Comparison of ENCODE assay signal across 8 cellular contexts in the genomic region with DNA sequence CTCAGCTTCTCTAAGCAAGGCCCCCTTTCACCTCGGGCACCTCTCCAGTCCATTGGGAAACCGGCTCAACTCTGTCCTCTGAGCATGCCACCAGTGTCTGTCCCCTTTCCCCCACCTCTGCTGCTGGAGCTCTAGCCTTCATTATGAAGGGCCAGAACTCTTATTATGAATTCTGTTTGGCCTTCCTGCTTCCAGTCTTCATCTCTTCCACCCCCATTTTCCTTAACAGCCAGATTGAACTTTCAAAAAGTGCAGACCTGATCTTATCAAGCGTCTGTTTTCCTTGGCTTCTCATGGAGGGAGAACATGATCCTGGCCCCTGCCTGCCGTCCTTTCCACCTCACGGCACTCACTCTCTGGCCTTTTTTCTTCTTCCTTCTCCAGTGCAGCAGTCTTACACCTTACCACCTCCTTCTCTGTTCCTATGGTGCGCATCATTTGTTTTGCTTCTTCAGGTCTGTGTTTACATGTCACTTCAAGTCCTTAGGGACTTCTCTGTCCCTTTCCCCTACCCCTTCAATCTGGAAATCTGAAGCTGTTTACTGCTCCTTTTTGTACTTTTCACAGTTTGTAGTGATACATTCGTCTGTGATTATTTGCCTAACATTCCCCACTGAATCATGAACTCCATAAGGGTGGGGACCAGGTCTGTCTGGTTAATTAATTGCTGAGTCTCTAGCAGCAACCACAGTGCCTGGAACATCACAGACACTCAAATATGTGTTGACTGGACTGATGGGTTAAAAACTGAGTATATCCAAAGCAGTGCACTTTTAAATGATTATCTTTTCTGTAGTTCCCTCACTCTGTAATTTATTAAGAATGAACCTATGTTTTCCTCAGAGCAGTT. TPM values are rescaled to one million over a fixed set of nuclear protein-coding genes. Genes with fewer than 3 reads are reported as not detected.
DNase-seq lines count a peak whose midpoint lies in the region; ATAC-seq and TF ChIP-seq lines count a peak whose summit lies in the region.

No MANE protein-coding gene starts in this region.

- no peak for DNase-seq in activated naive CD8-positive, alpha-beta T cell treated with anti-CD3 and anti-CD28 coated beads, Interleukin-2, amount 10 ng/mL, durations not matched to agents 7 days and 5 days
- DNase-seq in activated naive CD8-positive, alpha-beta T cell treated with anti-CD3 and anti-CD28 coated beads, Interleukin-2, amount 50 U/mL, for 24 hours, result no peak
- no peak for DNase-seq in coronary artery (ENCODE audit: low spot score)
- DNase-seq in lung (ENCODE audit: low spot score), result no peak
- no peak for DNase-seq in uterus
- DNase-seq in SHP77 (lab: John Stamatoyannopoulos, UW), result no peak
- no peak for DNase-seq in stimulated activated CD8-positive, alpha-beta memory T cell treated with anti-CD3 and anti-CD28 coated beads, Interleukin-4, amount 100 ng/mL, for 48 hours
- DNase-seq in 8988T, result no peak

- H3K4me3 Mint-ChIP-seq in activated naive CD8-positive, alpha-beta T cell treated with anti-CD3 and anti-CD28 coated beads, Interleukin-2, amount 10 ng/mL, durations not matched to agents 7 days and 5 days, result no peak overlapping the region
- no peak overlapping the region for H3K4me3 Mint-ChIP-seq in activated naive CD8-positive, alpha-beta T cell treated with anti-CD3 and anti-CD28 coated beads, Interleukin-2, amount 50 U/mL, for 24 hours

- ATAC-seq in activated naive CD8-positive, alpha-beta T cell treated with anti-CD3 and anti-CD28 coated beads, Interleukin-2, amount 10 ng/mL, durations not matched to agents 7 days and 5 days (ENCODE audit: low read depth), result no peak
- ATAC-seq in activated naive CD8-positive, alpha-beta T cell treated with anti-CD3 and anti-CD28 coated beads, Interleukin-2, amount 50 U/mL, for 24 hours, result no peak
- no peak for ATAC-seq in lung (ENCODE audit: insufficient read depth, low FRiP score)

- H3K9me3 ChIP-seq in lung (ENCODE audit: control insufficient read depth in 2 of 2, insufficient read depth in 1 of 2, low read length in 1 of 2) (no peaks in the 10 kb centered on the region), uterus (no peaks in the 10 kb centered on the region)

- H3K9me3 Mint-ChIP-seq in activated naive CD8-positive, alpha-beta T cell treated with anti-CD3 and anti-CD28 coated beads, Interleukin-2, amount 10 ng/mL, durations not matched to agents 7 days and 5 days, result no peaks in the 10 kb centered on the region
- H3K9me3 Mint-ChIP-seq in activated naive CD8-positive, alpha-beta T cell treated with anti-CD3 and anti-CD28 coated beads, Interleukin-2, amount 50 U/mL, for 24 hours, result no peaks in the 10 kb centered on the region

- H3K27me3 ChIP-seq in lung (ENCODE audit: control insufficient read depth, insufficient read depth), result no peaks in the 10 kb centered on the region
- no peaks in the 10 kb centered on the region for H3K27me3 ChIP-seq in uterus

- H3K27ac ChIP-seq in coronary artery (peak overlapping the region; percentile 44 to 56), lung (ENCODE audit: low read depth in 1 of 2, low read length in 1 of 2) (peak overlapping the region; percentile 50 to 68), uterus (peak overlapping the region; percentile 32 to 54)

- peak overlapping the region; percentile 56 for H3K27ac Mint-ChIP-seq in activated naive CD8-positive, alpha-beta T cell treated with anti-CD3 and anti-CD28 coated beads, Interleukin-2, amount 10 ng/mL, durations not matched to agents 7 days and 5 days
- H3K27ac Mint-ChIP-seq in activated naive CD8-positive, alpha-beta T cell treated with anti-CD3 and anti-CD28 coated beads, Interleukin-2, amount 50 U/mL, for 24 hours, result no peak overlapping the region

- H3K36me3 Mint-ChIP-seq in activated naive CD8-positive, alpha-beta T cell treated with anti-CD3 and anti-CD28 coated beads, Interleukin-2, amount 10 ng/mL, durations not matched to agents 7 days and 5 days, result peaks cover 22% of the 10 kb centered on the region
- peaks cover 11% of the 10 kb centered on the region for H3K36me3 Mint-ChIP-seq in activated naive CD8-positive, alpha-beta T cell treated with anti-CD3 and anti-CD28 coated beads, Interleukin-2, amount 50 U/mL, for 24 hours (ENCODE audit: low read depth)

- POLR2A ChIA-PET in activated naive CD8-positive, alpha-beta T cell treated with anti-CD3 and anti-CD28 coated beads, Interleukin-2, amount 10 ng/mL, durations not matched to agents 7 days and 5 days (lab: Charles Lee), result no interaction called here

- peaks cover 25% of the 10 kb centered on the region for H3K4me1 Mint-ChIP-seq in activated naive CD8-positive, alpha-beta T cell treated with anti-CD3 and anti-CD28 coated beads, Interleukin-2, amount 10 ng/mL, durations not matched to agents 7 days and 5 days
- H3K4me1 Mint-ChIP-seq in activated naive CD8-positive, alpha-beta T cell treated with anti-CD3 and anti-CD28 coated beads, Interleukin-2, amount 50 U/mL, for 24 hours, result peaks cover 61% of the 10 kb centered on the region

- H3K36me3 ChIP-seq in lung (ENCODE audit: control insufficient read depth in 2 of 2, insufficient read depth in 2 of 2, low read length in 2 of 2) (no peaks in the 10 kb centered on the region), uterus (no peaks in the 10 kb centered on the region)

- no peaks in the 10 kb centered on the region for H3K27me3 Mint-ChIP-seq in activated naive CD8-positive, alpha-beta T cell treated with anti-CD3 and anti-CD28 coated beads, Interleukin-2, amount 10 ng/mL, durations not matched to agents 7 days and 5 days
- peaks cover 2% of the 10 kb centered on the region for H3K27me3 Mint-ChIP-seq in activated naive CD8-positive, alpha-beta T cell treated with anti-CD3 and anti-CD28 coated beads, Interleukin-2, amount 50 U/mL, for 24 hours

- intact Hi-C loops in uterus (cut with DNase I; ENCODE audit: low total_unique reads), result no loop called here

- no peak for TF ChIP-seq POLR2A in uterus (IDR thresholded peaks at IDR 0.05)

- H3K4me1 ChIP-seq in lung (ENCODE audit: control insufficient read depth in 2 of 2, insufficient read depth in 2 of 2, low read length in 2 of 2) (peaks cover 25 to 58% of the 10 kb centered on the region in 2 donors), uterus (no peaks in the 10 kb centered on the region)

- TF ChIP-seq CTCF in coronary artery (IDR thresholded peaks at IDR 0.05), result no peak
- no peak for TF ChIP-seq CTCF in lung (IDR thresholded peaks at IDR 0.05; ENCODE audit: control extremely low read depth, extremely low read depth)
- TF ChIP-seq CTCF in uterus (IDR thresholded peaks at IDR 0.05), result no peak

- WGBS in lung, 2 donors, result 47 to 60% methylated on average over 7 of the region's 7 CpGs

- peak overlapping the region; percentile 0 for H3K4me3 ChIP-seq in coronary artery
- H3K4me3 ChIP-seq in lung, result no peak overlapping the region
- no peak overlapping the region for H3K4me3 ChIP-seq in uterus

RNA-seq across cellular contexts. Expression of a gene that starts 55.8 kb away (rescaled TPM):
- 10 to 100 TPM; 15.3 to 15.7 TPM for total RNA-seq in activated naive CD8-positive, alpha-beta T cell treated with anti-CD3 and anti-CD28 coated beads, Interleukin-2, amount 10 ng/mL, durations not matched to agents 7 days and 5 days
- total RNA-seq in lung, result 100 to 1,000 TPM in 1 of 2 donors, 10 to 100 TPM in 1; 57.4 to 150 TPM
- 10 to 100 TPM; 12.1 to 31.7 TPM for polyA plus RNA-seq in lung
- 10 to 100 TPM in 3 of 4 donors, 1 to 10 TPM in 1; 8.5 to 61.9 (median 29.6) TPM for total RNA-seq in uterus
